ENCODE assay signal across 19 cellular contexts in genomic region chr1:109446236-109446635, GRCh38. TPM values are rescaled to one million over a fixed set of nuclear protein-coding genes. Genes with fewer than 3 reads are reported as not detected.
DNase-seq lines count a peak whose midpoint lies in the region; FAIRE-seq and TF ChIP-seq lines count a peak whose summit lies in the region.
"Had no signal": no experiment of that assay in that cellular context is flagged by ENCODE, and none has a peak within 500 bp of the region (broad histone marks: within the 10 kb centered on the region; RNA-seq: fewer than 3 reads in every experiment).

No MANE protein-coding gene starts in this region.

- peak; percentile 93 for DNase-seq in AG10803 (ENCODE audit: low read depth)
- DNase-seq in GM04504 (ENCODE audit: low read depth): peak; percentile 83
- no peak for DNase-seq in spleen
- DNase-seq in glutamatergic neuron: no peak
- DNase-seq in occipital lobe (lab: John Stamatoyannopoulos, UW): no peak
- DNase-seq: BE2C; CD4-positive, alpha-beta T cell; DMS153; H7; NCI-H1417; NCI-H187; NCI-H2107; NCI-H510A; NCI-H774; PC-9 had no signal

- H3K4me3 Mint-ChIP-seq in glutamatergic neuron (ENCODE audit: unreplicated experiment): no peak overlapping the region
- H3K4me3 Mint-ChIP-seq: CD4-positive, alpha-beta T cell had no signal

- H3K9me3 ChIP-seq in skeletal muscle satellite cell (replicated peaks; ENCODE audit: low read length) (peaks cover 2% of the 10 kb centered on the region), spleen (no peaks in the 10 kb centered on the region)
- H3K9me3 ChIP-seq: BE2C had no signal

- H3K4me1 Mint-ChIP-seq in glutamatergic neuron (ENCODE audit: low read depth, unreplicated experiment): no peaks in the 10 kb centered on the region

- peaks cover 4% of the 10 kb centered on the region for H3K27me3 Mint-ChIP-seq in glutamatergic neuron (ENCODE audit: unreplicated experiment)

- no peak for TF ChIP-seq POLR2A in spleen (IDR thresholded peaks at IDR 0.05)

- 67 to 76% (median 69%) methylated on average over 3 of the region's 3 CpGs for WGBS in spleen, 5 donors

- H3K4me1 ChIP-seq in skeletal muscle satellite cell (ENCODE audit: control insufficient read depth, insufficient read depth, low read length) (peaks cover 3% of the 10 kb centered on the region), spleen (no peaks in the 10 kb centered on the region)
- H3K4me1 ChIP-seq: BE2C had no signal

- no peaks in the 10 kb centered on the region for H3K36me3 ChIP-seq in skeletal muscle satellite cell (ENCODE audit: insufficient read depth, low read length)
- no peaks in the 10 kb centered on the region for H3K36me3 ChIP-seq in spleen
- H3K36me3 ChIP-seq: BE2C had no signal

- intact Hi-C loops in spleen (cut with DNase I; ENCODE audit: low total_unique reads): no loop called here

- H3K9me3 Mint-ChIP-seq in glutamatergic neuron (ENCODE audit: unreplicated experiment): no peaks in the 10 kb centered on the region
- H3K9me3 Mint-ChIP-seq: CD4-positive, alpha-beta T cell had no signal

- peaks cover 31% of the 10 kb centered on the region for H3K27me3 ChIP-seq in skeletal muscle satellite cell (ENCODE audit: control insufficient read depth, insufficient read depth, low read length)
- peaks cover 0 to 73% (median 6%) of the 10 kb centered on the region in 7 donors for H3K27me3 ChIP-seq in spleen (replicated peaks in 1 of 7)
- H3K27me3 ChIP-seq: BE2C had no signal

- H3K4me3 ChIP-seq in AG10803 (ENCODE audit: low read length) (no peak overlapping the region), skeletal muscle satellite cell (ENCODE audit: low read length) (peak overlapping the region; percentile 30), spleen (no peak overlapping the region)
- H3K4me3 ChIP-seq: PC-9 had no signal

- peak overlapping the region; percentile 38 for H3K9ac ChIP-seq in skeletal muscle satellite cell (ENCODE audit: low read depth, low read length)

- TF ChIP-seq CTCF in AG10803 (conservative IDR thresholded peaks at IDR 0.05; ENCODE audit: low read length) (no peak), spleen (IDR thresholded peaks at IDR 0.05 in 8 of 11, conservative IDR thresholded peaks at IDR 0.05 in 3 of 11) (no peak), glutamatergic neuron (IDR thresholded peaks at IDR 0.05; ENCODE audit: partially characterized antibody, unreplicated experiment) (no peak)

- no peak overlapping the region for H3K27ac ChIP-seq in spleen
- H3K27ac ChIP-seq: HL-60, PC-9, RWPE1 had no signal

- no peaks in the 10 kb centered on the region for H3K36me3 Mint-ChIP-seq in glutamatergic neuron (ENCODE audit: unreplicated experiment)

- peak; percentile 89 for FAIRE-seq in endometrium (lab: Jason Lieb, UNC)

- H3K4me2 ChIP-seq in skeletal muscle satellite cell (ENCODE audit: low read length): peak overlapping the region; percentile 34
- H3K4me2 ChIP-seq: PC-9 had no signal

- no peak overlapping the region for H3K27ac Mint-ChIP-seq in glutamatergic neuron (ENCODE audit: unreplicated experiment)
- H3K27ac Mint-ChIP-seq: CD4-positive, alpha-beta T cell had no signal

RNA-seq across cellular contexts. Expression of gene PSMA5, which starts 20.0 kb away (rescaled TPM):
- 55.3 and 65.4 TPM in 2 replicates for total RNA-seq in skeletal muscle satellite cell (2012; rRNA removed)
- total RNA-seq in spleen (10 to 100 TPM; 29.9 to 87.0 (median 62.2) TPM), glutamatergic neuron (ENCODE audit: unreplicated experiment) (54.0 TPM), occipital lobe (34.6 TPM)
- polyA plus RNA-seq in spleen: 10 to 100 TPM; 35.8 to 63.9 (median 61.2) TPM

RNA-seq across cellular contexts. Expression of gene SYPL2, which starts 20.1 kb away (rescaled TPM):
- total RNA-seq in skeletal muscle satellite cell (2012; rRNA removed): under 0.01 and 0.25 TPM in 2 replicates
- total RNA-seq in spleen: 1 to 10 TPM in 5 of 7 donors, under 1 TPM in 2; 0.46 to 2.5 (median 1.3) TPM
- polyA plus RNA-seq in spleen: under 1 TPM; 0.26 to 0.51 (median 0.41) TPM
- 0.42 TPM for total RNA-seq in glutamatergic neuron (ENCODE audit: unreplicated experiment)
- not detected for total RNA-seq in occipital lobe
- total RNA-seq: CD4-positive, alpha-beta T cell had no signal

RNA-seq across cellular contexts. Expression of gene ATXN7L2, which starts 37.5 kb away (rescaled TPM):
- 1.5 and 4.1 TPM in 2 replicates for total RNA-seq in skeletal muscle satellite cell (2012; rRNA removed)
- 10 to 100 TPM in 2 of 7 donors, 1 to 10 TPM in 5; 7.9 to 11.9 (median 8.7) TPM for total RNA-seq in spleen
- polyA plus RNA-seq in spleen: 10 to 100 TPM in 2 of 3 donors, 1 to 10 TPM in 1; 7.1 to 16.8 (median 12.2) TPM
- total RNA-seq in glutamatergic neuron (ENCODE audit: unreplicated experiment): 54.9 TPM
- total RNA-seq in occipital lobe: 4.1 TPM

RNA-seq across cellular contexts. Expression of gene CYB561D1, which starts 47.7 kb away (rescaled TPM):
- total RNA-seq in skeletal muscle satellite cell (2012; rRNA removed): 3.3 and 4.4 TPM in 2 replicates
- 10 to 100 TPM in 6 of 7 donors, 1 to 10 TPM in 1; 8.6 to 17.6 (median 13.7) TPM for total RNA-seq in spleen
- 1 to 10 TPM; 4.5 to 8.0 (median 6.0) TPM for polyA plus RNA-seq in spleen
- 23.9 TPM for total RNA-seq in glutamatergic neuron (ENCODE audit: unreplicated experiment)
- 6.7 TPM for total RNA-seq in occipital lobe

RNA-seq across cellular contexts. Expression of gene SORT1, which starts 48.5 kb away (rescaled TPM):
- total RNA-seq in skeletal muscle satellite cell (2012; rRNA removed): 1.0 and 13.1 TPM in 2 replicates
- total RNA-seq in spleen: 10 to 100 TPM; 33.5 to 63.9 (median 43.6) TPM
- polyA plus RNA-seq in spleen: 1 to 10 TPM; 2.0 to 6.0 (median 3.5) TPM
- 53.2 TPM for total RNA-seq in glutamatergic neuron (ENCODE audit: unreplicated experiment)
- total RNA-seq in occipital lobe: 48.2 TPM

Comparison
In these comparisons a context has a peak if more than half of its experiments do, and no peak if none do; other contexts are left out.
1. DNase-seq: peak in AG10803 (single experiment) and GM04504 (single experiment); none in spleen (single experiment), glutamatergic neuron (single experiment) and occipital lobe (single experiment).